Comparison of ENCODE assay signal across 19 cellular contexts in the genomic region with DNA sequence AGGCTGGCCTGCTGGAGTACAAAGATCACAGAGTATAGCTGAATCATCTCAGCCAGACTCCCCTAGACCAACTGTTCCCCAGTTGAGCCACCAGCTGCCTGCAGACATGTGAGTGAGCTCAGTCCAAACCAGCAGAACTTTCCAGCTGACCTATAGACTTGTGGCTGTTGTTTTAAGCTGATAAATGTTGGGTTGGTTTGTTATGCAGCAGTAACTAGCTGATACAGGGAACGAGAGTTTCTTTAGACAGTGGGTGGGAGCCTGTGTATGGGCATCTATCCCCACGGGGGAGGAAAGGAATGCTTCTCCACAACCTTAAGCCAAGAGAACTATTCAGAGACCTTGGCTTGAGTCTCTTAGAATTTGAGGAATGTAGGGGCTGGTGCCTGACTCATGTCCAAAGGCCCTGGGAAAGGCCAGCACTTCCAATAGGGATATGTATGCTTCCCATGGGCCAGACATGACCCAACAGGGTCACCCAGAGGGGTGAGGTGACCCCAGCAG. TPM values are rescaled to one million over a fixed set of nuclear protein-coding genes. Genes with fewer than 3 reads are reported as not detected.
DNase-seq lines count a peak whose midpoint lies in the region; ATAC-seq, FAIRE-seq and TF ChIP-seq lines count a peak whose summit lies in the region.
"Had no signal": no experiment of that assay in that cellular context is flagged by ENCODE, and none has a peak within 500 bp of the region (broad histone marks: within the 10 kb centered on the region; RNA-seq: fewer than 3 reads in every experiment).

No MANE protein-coding gene starts in this region.

- TF ChIP-seq POLR2A in HepG2 (IDR thresholded peaks at IDR 0.05; ENCODE audit: insufficient read depth in 1 of 2, low read depth in 2 of 2, low read length in 2 of 2) (no peak), right lobe of liver (IDR thresholded peaks at IDR 0.05) (no peak), stomach (IDR thresholded peaks at IDR 0.05) (no peak)

- FAIRE-seq in HepG2 (lab: Jason Lieb, UNC) = peak; percentile 4
- FAIRE-seq: GM12892, islet of Langerhans had no signal

- ATAC-seq in HepG2 (peak; percentile 15), right lobe of liver (no peak), GM21515 (IDR thresholded peaks at IDR 0.05; ENCODE audit: unreplicated experiment) (no peak), HG03045 (IDR thresholded peaks at IDR 0.05; ENCODE audit: unreplicated experiment) (no peak)
- ATAC-seq: foreskin keratinocyte; naive thymus-derived CD4-positive, alpha-beta T cell had no signal

- peak overlapping the region; percentile 75 for H3K4me2 ChIP-seq in HepG2 (ENCODE audit: low read depth, low read length)

- H3K27me3 ChIP-seq in HepG2 (ENCODE audit: control insufficient read depth in 1 of 2, insufficient read depth in 2 of 2, low read length in 2 of 2) = peaks cover 9 to 74% of the 10 kb centered on the region in 2 experiments
- H3K27me3 ChIP-seq in right lobe of liver = no peaks in the 10 kb centered on the region
- no peaks in the 10 kb centered on the region for H3K27me3 ChIP-seq in kidney epithelial cell (ENCODE audit: control insufficient read depth, insufficient read depth, low read length)
- H3K27me3 ChIP-seq in stomach = no peaks in the 10 kb centered on the region
- H3K27me3 ChIP-seq: right atrium auricular region had no signal

- in situ Hi-C loops in HepG2 (cut with HindIII; ENCODE audit: extremely low pct_ligation_motif_present, low pct_unique_long_range_greater_than_20kb) = no loop called here

- no TSS peak for BruUV-seq in HepG2 (replicated peaks; lab: Mats Ljungman, UMichigan)

- 25% methylated on average over 2 of the region's 2 CpGs for WGBS in HepG2 (ENCODE audit: low lambda C conversion rate)
- 86% methylated on average over 1 of the region's 2 CpGs for WGBS in right lobe of liver (ENCODE audit: insufficient coverage, low coverage, low lambda C conversion rate, missing lambda C conversion rate)
- 51 to 79% (median 61%) methylated on average over 2 of the region's 2 CpGs for WGBS in stomach, 5 donors

- no peaks in the 10 kb centered on the region; the same call in 1 of the 2 replicates for H3K9me3 ChIP-seq in HepG2 (ENCODE audit: low read length)
- H3K9me3 ChIP-seq in right lobe of liver = no peaks in the 10 kb centered on the region
- H3K9me3 ChIP-seq in stomach = peaks cover 0 to 6% (median 0%) of the 10 kb centered on the region in 4 donors
- H3K9me3 ChIP-seq: right atrium auricular region had no signal

- no peak for TF ChIP-seq CTCF in HepG2 (CRISPR knock-in tag; IDR thresholded peaks at IDR 0.05)
- no peak for TF ChIP-seq CTCF in right lobe of liver (IDR thresholded peaks at IDR 0.05)
- TF ChIP-seq CTCF in kidney epithelial cell (IDR thresholded peaks at IDR 0.05; ENCODE audit: insufficient read depth, low read length, poor library complexity, severe bottlenecking) = no peak
- TF ChIP-seq CTCF in stomach (IDR thresholded peaks at IDR 0.05) = no peak

- POLR2A ChIA-PET in HepG2 (lab: Yijun Ruan, JAX) = interaction anchor here (0.9 to 2.7 kb wide), 4 partner anchors 9 to 71 kb away, joined by 3 to 30 read pairs (median 6); no protein-coding TSS in a partner anchor

- DNase-seq in HepG2 (ENCODE audit: low spot score) = peak; percentile 70
- no peak for DNase-seq in right lobe of liver
- DNase-seq in astrocyte of the hippocampus (ENCODE audit: low read depth, low spot score) = peak; percentile 76
- DNase-seq in kidney epithelial cell (ENCODE audit: low read depth) = peak; percentile 12
- DNase-seq in stomach = no peak
- DNase-seq in NCI-H146 (lab: John Stamatoyannopoulos, UW) = no peak
- DNase-seq: activated CD4-positive, alpha-beta T cell treated with anti-CD3 and anti-CD28 coated beads, Interleukin-2, amount 50 U/mL, for 48 hours; activated naive CD4-positive, alpha-beta T cell treated with anti-CD3 and anti-CD28 coated beads, Interleukin-2, amount 50 U/mL, for 16 hours; GOT3; naive thymus-derived CD4-positive, alpha-beta T cell; NCI-H1048; NCI-H446 had no signal

- TF ChIP-seq EP300 in HepG2 (IDR thresholded peaks at IDR 0.05; ENCODE audit: low read depth in 2 of 2, low read length in 2 of 2) (peak in 1 of 2 experiments; percentile 27; a peak in 2 of 4 replicates), HepG2 (CRISPR knock-in tag; IDR thresholded peaks at IDR 0.05; ENCODE audit: borderline replicate concordance) (no peak), stomach (IDR thresholded peaks at IDR 0.05) (no peak)

- H3K4me1 ChIP-seq in HepG2 (ENCODE audit: insufficient read depth, low read length) (peaks cover 99% of the 10 kb centered on the region), right lobe of liver (peaks cover 0 to 21% (median 3%) of the 10 kb centered on the region in 4 donors), stomach (peaks cover 54 to 75% (median 62%) of the 10 kb centered on the region in 4 donors)
- H3K4me1 ChIP-seq: foreskin keratinocyte had no signal

- H4K20me1 ChIP-seq in HepG2 (ENCODE audit: insufficient read depth, low read length) = no peaks in the 10 kb centered on the region

- H3K27ac ChIP-seq in HepG2 (ENCODE audit: extremely low read length, insufficient read depth, low read length) = peak overlapping the region; percentile 73
- no peak overlapping the region for H3K27ac ChIP-seq in right lobe of liver
- peak overlapping the region in 1 of 5 donors; percentile 52 for H3K27ac ChIP-seq in stomach
- H3K27ac ChIP-seq: 22Rv1, foreskin keratinocyte, right atrium auricular region had no signal

- intact Hi-C loops in HepG2 (cut with micrococcal nuclease; ENCODE audit: unreplicated experiment) (no loop called here), right lobe of liver (cut with DNase I) (no loop called here), stomach (cut with DNase I; ENCODE audit: low total_unique reads) (no loop called here)

- TF ChIP-seq RAD21 in HepG2 (CRISPR knock-in tag; IDR thresholded peaks at IDR 0.05) = no peak

- H2AFZ ChIP-seq in HepG2 (ENCODE audit: low read length) = no peak overlapping the region

- CTCF ChIA-PET in HepG2 (lab: Yijun Ruan, JAX; ENCODE audit: low intra/inter-chr PET ratio, low total read pairs) = no interaction called here

- no peak overlapping the region for H3K4me3 ChIP-seq in HepG2 (replicated peaks in 1 of 3; ENCODE audit: insufficient read depth in 1 of 3, low read depth in 2 of 3, low read length in 3 of 3)
- H3K4me3 ChIP-seq in right lobe of liver = no peak overlapping the region
- H3K4me3 ChIP-seq in kidney epithelial cell (ENCODE audit: low read depth, low read length) = no peak overlapping the region
- H3K4me3 ChIP-seq in stomach = no peak overlapping the region
- H3K4me3 ChIP-seq: right atrium auricular region had no signal

- H3K9ac ChIP-seq in HepG2 (ENCODE audit: insufficient read depth, low read depth, low read length) = peak overlapping the region; percentile 55

- H3K79me2 ChIP-seq in HepG2 (ENCODE audit: insufficient read depth, low read length) = no peaks in the 10 kb centered on the region

- no peaks in the 10 kb centered on the region for H3K36me3 ChIP-seq in HepG2 (replicated peaks in 1 of 2; ENCODE audit: control insufficient read depth in 1 of 2, insufficient read depth in 2 of 2, low read length in 2 of 2)
- no peaks in the 10 kb centered on the region for H3K36me3 ChIP-seq in right lobe of liver
- H3K36me3 ChIP-seq in kidney epithelial cell (ENCODE audit: control insufficient read depth, insufficient read depth, low read length) = no peaks in the 10 kb centered on the region
- H3K36me3 ChIP-seq in stomach = no peaks in the 10 kb centered on the region
- H3K36me3 ChIP-seq: right atrium auricular region had no signal

RNA-seq across cellular contexts. Expression of gene SLC1A7, which starts 30.1 kb away (rescaled TPM):
- total RNA-seq in HepG2 (2016; rRNA removed; fragmentation: Illumina TruSeq; extraction: Trizol) (0.04 TPM in 1 of 2 replicates, not detected in the other), right lobe of liver (1 to 10 TPM in 1 of 6 experiments, under 1 TPM in 5; 0.31 to 1.3 (median 0.61) TPM), kidney epithelial cell (not detected in 2 replicates), stomach (under 1 TPM in 2 of 5 donors, not detected in 3; 0.29 to 0.45 TPM)
- total RNA-seq in HepG2 (2016; cell fraction: cytosol; rRNA removed; fragmentation: Illumina TruSeq; extraction: Trizol; ENCODE audit: low read depth) = 0.10 TPM in 1 of 2 replicates, not detected in the other
- 0.10 TPM in 1 of 2 replicates, not detected in the other for total RNA-seq in HepG2 (2016; cell fraction: insoluble cytoplasmic fraction; rRNA removed; fragmentation: Illumina TruSeq; extraction: Trizol)
- not detected in 2 replicates for total RNA-seq in HepG2 (2016; cell fraction: membrane; rRNA removed; fragmentation: Illumina TruSeq; extraction: Trizol)
- not detected in 2 replicates for total RNA-seq in HepG2 (2016; cell fraction: nucleus; rRNA removed; fragmentation: Illumina TruSeq; extraction: Trizol)
- polyA plus RNA-seq in HepG2 (2011; rRNA removed) (2.0 and 4.8 TPM in 2 replicates), stomach (under 1 TPM in 1 of 3 donors, not detected in 2; 0.08 TPM)
- 1.7 and 1.9 TPM in 2 replicates for polyA plus RNA-seq in HepG2 (2011; cell fraction: cytosol; rRNA removed)
- 10.0 and 14.8 TPM in 2 replicates for polyA plus RNA-seq in HepG2 (2011; cell fraction: nucleus; rRNA removed)
- polyA plus RNA-seq in HepG2 (2012) = 8.9 and 11.0 TPM in 2 replicates
- not detected in 2 replicates for polyA plus RNA-seq in HepG2 (2016; cell fraction: cytosol; fragmentation: Illumina TruSeq; extraction: Trizol; ENCODE audit: low read depth)
- not detected in 2 replicates for polyA plus RNA-seq in HepG2 (2016; cell fraction: insoluble cytoplasmic fraction; fragmentation: Illumina TruSeq; extraction: Trizol; ENCODE audit: low read depth)
- polyA plus RNA-seq in HepG2 (2016; cell fraction: membrane; fragmentation: Illumina TruSeq; extraction: Trizol; ENCODE audit: low read depth) = 0.07 TPM in 1 of 2 replicates, not detected in the other
- not detected in 2 replicates for polyA plus RNA-seq in HepG2 (2016; cell fraction: nucleus; fragmentation: Illumina TruSeq; extraction: Trizol; ENCODE audit: insufficient read depth, low read depth)
- polyA minus RNA-seq in HepG2 (2011; rRNA and poly(A)+ RNA removed; ENCODE audit: low replicate concordance) = 2.1 TPM in 1 of 2 replicates, not detected in the other
- polyA minus RNA-seq in HepG2 (2011; cell fraction: cytosol; rRNA and poly(A)+ RNA removed) = 0.70 and 0.99 TPM in 2 replicates
- 0.77 and 2.1 TPM in 2 replicates for polyA minus RNA-seq in HepG2 (2011; cell fraction: nucleus; rRNA and poly(A)+ RNA removed)
- total RNA-seq: foreskin keratinocyte had no signal
- polyA plus RNA-seq: foreskin keratinocyte; naive thymus-derived CD4-positive, alpha-beta T cell had no signal

RNA-seq across cellular contexts. Expression of gene PODN, which starts 50.3 kb away (rescaled TPM):
- total RNA-seq in HepG2 (2016; rRNA removed; fragmentation: Illumina TruSeq; extraction: Trizol) (not detected in 2 replicates), right lobe of liver (1 to 10 TPM; 2.8 to 9.8 (median 5.1) TPM), kidney epithelial cell (not detected in 2 replicates), stomach (100 to 1,000 TPM in 3 of 5 donors, 10 to 100 TPM in 2; 19.8 to 356 (median 128) TPM)
- total RNA-seq in HepG2 (2016; cell fraction: cytosol; rRNA removed; fragmentation: Illumina TruSeq; extraction: Trizol; ENCODE audit: low read depth) = not detected in 2 replicates
- total RNA-seq in HepG2 (2016; cell fraction: insoluble cytoplasmic fraction; rRNA removed; fragmentation: Illumina TruSeq; extraction: Trizol) = not detected in 2 replicates
- total RNA-seq in HepG2 (2016; cell fraction: membrane; rRNA removed; fragmentation: Illumina TruSeq; extraction: Trizol) = not detected in 2 replicates
- not detected in 2 replicates for total RNA-seq in HepG2 (2016; cell fraction: nucleus; rRNA removed; fragmentation: Illumina TruSeq; extraction: Trizol)
- polyA plus RNA-seq in HepG2 (2011; rRNA removed) (0.10 and 0.13 TPM in 2 replicates), stomach (10 to 100 TPM in 1 of 3 donors, 1 to 10 TPM in 2; 8.3 to 18.4 (median 9.6) TPM)
- 0.03 TPM in 1 of 2 replicates, not detected in the other for polyA plus RNA-seq in HepG2 (2011; cell fraction: cytosol; rRNA removed)
- 0.29 and 0.56 TPM in 2 replicates for polyA plus RNA-seq in HepG2 (2011; cell fraction: nucleus; rRNA removed)
- polyA plus RNA-seq in HepG2 (2012) = 0.38 and 0.40 TPM in 2 replicates
- not detected in 2 replicates for polyA plus RNA-seq in HepG2 (2016; cell fraction: cytosol; fragmentation: Illumina TruSeq; extraction: Trizol; ENCODE audit: low read depth)
- not detected in 2 replicates for polyA plus RNA-seq in HepG2 (2016; cell fraction: insoluble cytoplasmic fraction; fragmentation: Illumina TruSeq; extraction: Trizol; ENCODE audit: low read depth)
- not detected in 2 replicates for polyA plus RNA-seq in HepG2 (2016; cell fraction: membrane; fragmentation: Illumina TruSeq; extraction: Trizol; ENCODE audit: low read depth)
- not detected in 2 replicates for polyA plus RNA-seq in HepG2 (2016; cell fraction: nucleus; fragmentation: Illumina TruSeq; extraction: Trizol; ENCODE audit: insufficient read depth, low read depth)
- 0.10 TPM in 1 of 2 replicates, not detected in the other for polyA minus RNA-seq in HepG2 (2011; rRNA and poly(A)+ RNA removed; ENCODE audit: low replicate concordance)
- not detected in 2 replicates for polyA minus RNA-seq in HepG2 (2011; cell fraction: cytosol; rRNA and poly(A)+ RNA removed)
- polyA minus RNA-seq in HepG2 (2011; cell fraction: nucleus; rRNA and poly(A)+ RNA removed) = 0.25 TPM in 1 of 2 replicates, not detected in the other
- total RNA-seq: foreskin keratinocyte had no signal
- polyA plus RNA-seq: foreskin keratinocyte; naive thymus-derived CD4-positive, alpha-beta T cell had no signal

Comparison
In these comparisons a context has a peak if more than half of its experiments do, and no peak if none do; other contexts are left out.
1. DNase-seq: peak in HepG2 (single experiment), astrocyte of the hippocampus (single experiment) and kidney epithelial cell (single experiment); none in right lobe of liver (0 of 3), stomach (single experiment) and NCI-H146 (single experiment).